11 cellular contexts compared by ENCODE assay signal in the genomic region with DNA sequence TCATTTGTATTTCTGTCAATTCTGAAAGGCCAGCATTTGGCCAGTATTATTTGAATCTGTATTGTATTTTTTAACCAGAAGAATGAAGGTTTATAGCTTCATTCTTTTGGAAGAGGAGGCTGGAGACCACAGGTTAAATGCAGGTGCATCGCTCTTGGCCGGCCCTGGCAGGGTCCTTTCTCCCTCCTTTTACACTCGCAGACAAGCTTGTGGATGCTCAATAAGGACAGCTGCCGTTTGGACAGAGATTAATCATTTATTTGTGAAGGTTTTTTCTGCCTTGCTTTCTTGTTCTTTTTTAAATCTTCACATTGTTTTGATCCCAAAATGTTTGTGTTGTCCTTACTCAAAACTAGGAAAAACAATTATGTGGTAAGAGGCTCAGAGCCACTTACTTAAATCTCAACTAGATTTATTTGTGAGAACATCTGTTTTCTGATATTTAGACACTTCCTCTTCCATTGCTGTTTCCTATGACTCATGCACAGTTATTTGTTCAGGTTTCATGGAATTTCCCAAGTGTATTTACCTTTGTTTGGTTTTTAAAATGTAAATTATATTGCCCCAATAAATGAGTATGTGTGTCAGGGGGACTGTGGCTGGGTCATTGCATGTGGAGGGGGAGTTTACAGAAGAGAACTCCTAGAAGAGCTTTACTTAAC. TPM values are rescaled to one million over a fixed set of nuclear protein-coding genes. Genes with fewer than 3 reads are reported as not detected.
DNase-seq lines count a peak whose midpoint lies in the region; ATAC-seq, FAIRE-seq and TF ChIP-seq lines count a peak whose summit lies in the region.
"Had no signal": no experiment of that assay in that cellular context is flagged by ENCODE, and none has a peak within 500 bp of the region (broad histone marks: within the 10 kb centered on the region; RNA-seq: fewer than 3 reads in every experiment).

No MANE protein-coding gene starts in this region.

- intact Hi-C loops in left ventricle myocardium inferior (cut with micrococcal nuclease): no loop called here
- intact Hi-C loops in Right ventricle myocardium superior (cut with DNase I): loop anchor here (10.0 kb wide), 1 partner anchor 275 kb away; no protein-coding TSS in a partner anchor
- intact Hi-C loops in body of pancreas (cut with DNase I): no loop called here
- intact Hi-C loops in HepG2 (cut with micrococcal nuclease; ENCODE audit: unreplicated experiment): loop anchor here (5.0 kb wide), 2 partner anchors 117 to 177 kb away; a partner anchor contains a TSS
- intact Hi-C loops in vagina (cut with DNase I): loop anchor here (10.0 kb wide), 1 partner anchor 115 kb away; a partner anchor contains a TSS

- POLR2A ChIA-PET in HepG2 (lab: Yijun Ruan, JAX): interaction anchor here (0.6 to 1.2 kb wide), 4 partner anchors 9 to 631 kb away, joined by 3 to 4 read pairs (median 3); no protein-coding TSS in a partner anchor

- H3K36me3 ChIP-seq in left ventricle myocardium inferior: peaks cover 80% of the 10 kb centered on the region
- peaks cover 0 to 12% of the 10 kb centered on the region in 2 donors for H3K36me3 ChIP-seq in body of pancreas (replicated peaks in 1 of 2; ENCODE audit: insufficient read depth in 1 of 2, low read depth in 2 of 2)
- peaks cover 17 to 54% of the 10 kb centered on the region in 2 experiments for H3K36me3 ChIP-seq in HepG2 (replicated peaks in 1 of 2; ENCODE audit: control insufficient read depth in 1 of 2, insufficient read depth in 2 of 2, low read length in 2 of 2)
- peaks cover 0 to 36% of the 10 kb centered on the region in 2 donors for H3K36me3 ChIP-seq in vagina

- TF ChIP-seq EP300 in HepG2 (IDR thresholded peaks at IDR 0.05; ENCODE audit: low read depth in 2 of 2, low read length in 2 of 2): peak in 1 of 2 experiments; percentile 67; a peak in 2 of 4 replicates
- TF ChIP-seq EP300 in HepG2 (CRISPR knock-in tag; IDR thresholded peaks at IDR 0.05; ENCODE audit: borderline replicate concordance): no peak

- WGBS in body of pancreas, 2 donors: 64 to 71% methylated on average over 4 of the region's 4 CpGs
- 62% methylated on average over 4 of the region's 4 CpGs for WGBS in HepG2 (ENCODE audit: low lambda C conversion rate)

- H3K79me2 ChIP-seq in HepG2 (ENCODE audit: insufficient read depth, low read length): no peaks in the 10 kb centered on the region

- TSS peak; percentile 6 for BruUV-seq in HepG2 (replicated peaks; lab: Mats Ljungman, UMichigan)

- H3K9me3 ChIP-seq in left ventricle myocardium inferior (replicated peaks): no peaks in the 10 kb centered on the region
- no peaks in the 10 kb centered on the region for H3K9me3 ChIP-seq in body of pancreas
- no peaks in the 10 kb centered on the region for H3K9me3 ChIP-seq in HepG2 (ENCODE audit: low read length)
- no peaks in the 10 kb centered on the region for H3K9me3 ChIP-seq in vagina

- H3K4me3 ChIP-seq in left ventricle myocardium inferior (no peak overlapping the region), body of pancreas (no peak overlapping the region), HepG2 (replicated peaks in 1 of 3; ENCODE audit: insufficient read depth in 1 of 3, low read depth in 2 of 3, low read length in 3 of 3) (no peak overlapping the region), vagina (no peak overlapping the region)

- H3K4me1 ChIP-seq in left ventricle myocardium inferior (peaks cover 49% of the 10 kb centered on the region), body of pancreas (peaks cover 7% of the 10 kb centered on the region), HepG2 (ENCODE audit: insufficient read depth, low read length) (peaks cover 23% of the 10 kb centered on the region), vagina (peaks cover 33% of the 10 kb centered on the region)

- H4K20me1 ChIP-seq in HepG2 (ENCODE audit: insufficient read depth, low read length): no peaks in the 10 kb centered on the region

- no peak for ATAC-seq in Right ventricle myocardium superior (ENCODE audit: poor library complexity)
- ATAC-seq in body of pancreas: peak; percentile 62
- peak; percentile 81 for ATAC-seq in HepG2
- ATAC-seq in HG03378 (IDR thresholded peaks at IDR 0.05; ENCODE audit: unreplicated experiment): no peak
- ATAC-seq: activated T-cell treated with anti-CD3 and anti-CD28 coated beads, Interleukin-2, amount 50 U/mL, for 4 hours had no signal

- H3K27ac ChIP-seq in left ventricle myocardium inferior (replicated peaks): peak overlapping the region; percentile 73
- peak overlapping the region in 1 of 4 donors; percentile 36 for H3K27ac ChIP-seq in body of pancreas
- peak overlapping the region; percentile 35 for H3K27ac ChIP-seq in HepG2 (ENCODE audit: extremely low read length, insufficient read depth, low read length)
- peak overlapping the region; percentile 72 for H3K27ac ChIP-seq in vagina

- TF ChIP-seq CTCF in left ventricle myocardium inferior (IDR thresholded peaks at IDR 0.05; ENCODE audit: borderline replicate concordance) (no peak), body of pancreas (IDR thresholded peaks at IDR 0.05) (no peak), HepG2 (CRISPR knock-in tag; IDR thresholded peaks at IDR 0.05) (no peak), vagina (IDR thresholded peaks at IDR 0.05) (no peak)

- in situ Hi-C loops in HepG2 (cut with HindIII; ENCODE audit: extremely low pct_ligation_motif_present, low pct_unique_long_range_greater_than_20kb): loop anchor here (25.0 kb wide), 1 partner anchor 277 kb away; no protein-coding TSS in a partner anchor

- no peak for TF ChIP-seq POLR2A in body of pancreas (IDR thresholded peaks at IDR 0.05)
- no peak for TF ChIP-seq POLR2A in HepG2 (IDR thresholded peaks at IDR 0.05; ENCODE audit: insufficient read depth in 1 of 2, low read depth in 2 of 2, low read length in 2 of 2)
- TF ChIP-seq POLR2A in vagina (IDR thresholded peaks at IDR 0.05): no peak

- peak overlapping the region; percentile 28 for H3K4me2 ChIP-seq in HepG2 (ENCODE audit: low read depth, low read length)

- no peak for FAIRE-seq in HepG2 (lab: Jason Lieb, UNC)

- H2AFZ ChIP-seq in HepG2 (ENCODE audit: low read length): no peak overlapping the region

- TF ChIP-seq RAD21 in HepG2 (CRISPR knock-in tag; IDR thresholded peaks at IDR 0.05): no peak

- no peak overlapping the region for H3K9ac ChIP-seq in HepG2 (ENCODE audit: insufficient read depth, low read depth, low read length)

- DNase-seq in left ventricle myocardium inferior (no peak), Right ventricle myocardium superior (no peak), body of pancreas (no peak), HepG2 (ENCODE audit: low spot score) (peak; percentile 74), vagina (ENCODE audit: extremely low spot score in 2 of 2) (no peak), medulla oblongata (ENCODE audit: extremely low spot score) (no peak)
- no peak for DNase-seq in effector CD8-positive, alpha-beta T cell (lab: John Stamatoyannopoulos, UW)
- DNase-seq: activated T-cell treated with anti-CD3 and anti-CD28 coated beads, Interleukin-2, amount 50 U/mL, for 4 hours; MM.1S; posterior cingulate gyrus had no signal

- CTCF ChIA-PET in HepG2 (lab: Yijun Ruan, JAX; ENCODE audit: low intra/inter-chr PET ratio, low total read pairs): no interaction called here

- H3K27me3 ChIP-seq in left ventricle myocardium inferior (ENCODE audit: low read depth): no peaks in the 10 kb centered on the region
- H3K27me3 ChIP-seq in body of pancreas: no peaks in the 10 kb centered on the region
- H3K27me3 ChIP-seq in HepG2 (ENCODE audit: control insufficient read depth in 1 of 2, insufficient read depth in 2 of 2, low read length in 2 of 2): no peaks in the 10 kb centered on the region
- no peaks in the 10 kb centered on the region for H3K27me3 ChIP-seq in vagina

TF ChIP-seq in HepG2, 621 proteins besides CTCF, POLR2A, EP300 and RAD21 (continues in another document):
- no peak for TF ChIP-seq ZKSCAN1 (IDR thresholded peaks at IDR 0.05; ENCODE audit: low read length)
- no peak for TF ChIP-seq ZNF33B (CRISPR knock-in tag; IDR thresholded peaks at IDR 0.05)
- no peak for TF ChIP-seq FLYWCH1 (CRISPR knock-in tag; IDR thresholded peaks at IDR 0.05)
- TF ChIP-seq NFYC (CRISPR knock-in tag; IDR thresholded peaks at IDR 0.05): no peak
- no peak for TF ChIP-seq JDP2 (CRISPR knock-in tag; IDR thresholded peaks at IDR 0.05; ENCODE audit: borderline replicate concordance)
- TF ChIP-seq PPARG (CRISPR knock-in tag; conservative IDR thresholded peaks at IDR 0.05): no peak; the same call in 1 of the 2 replicates
- no peak for TF ChIP-seq MED8 (CRISPR knock-in tag; IDR thresholded peaks at IDR 0.05; ENCODE audit: insufficient replicate concordance)
- TF ChIP-seq THYN1 (CRISPR knock-in tag; IDR thresholded peaks at IDR 0.05; ENCODE audit: borderline replicate concordance, low read depth): no peak
- TF ChIP-seq HNRNPH1 (optimal IDR thresholded peaks at IDR 0.05; ENCODE audit: low read depth, low read length): no peak
- TF ChIP-seq ASH2L (IDR thresholded peaks at IDR 0.05; ENCODE audit: insufficient read length, low read depth, low read length): peak; percentile 38

RNA-seq across cellular contexts. Expression of a gene that starts 46.7 kb away (rescaled TPM):
- total RNA-seq in left ventricle myocardium inferior (1.2 TPM), Right ventricle myocardium superior (4.0 TPM), body of pancreas (1 to 10 TPM; 3.6 to 6.7 TPM), HepG2 (2016; rRNA removed; fragmentation: Illumina TruSeq; extraction: Trizol) (not detected in 2 replicates), vagina (13.3 TPM)
- not detected in 2 replicates for total RNA-seq in HepG2 (2016; cell fraction: cytosol; rRNA removed; fragmentation: Illumina TruSeq; extraction: Trizol; ENCODE audit: low read depth)
- not detected in 2 replicates for total RNA-seq in HepG2 (2016; cell fraction: insoluble cytoplasmic fraction; rRNA removed; fragmentation: Illumina TruSeq; extraction: Trizol)
- total RNA-seq in HepG2 (2016; cell fraction: membrane; rRNA removed; fragmentation: Illumina TruSeq; extraction: Trizol): not detected in 2 replicates
- total RNA-seq in HepG2 (2016; cell fraction: nucleus; rRNA removed; fragmentation: Illumina TruSeq; extraction: Trizol): not detected in 2 replicates
- 0.01 and 0.03 TPM in 2 replicates for polyA plus RNA-seq in HepG2 (2011; rRNA removed)
- 0.01 TPM in 1 of 2 replicates, not detected in the other for polyA plus RNA-seq in HepG2 (2011; cell fraction: cytosol; rRNA removed)
- 0.05 TPM in 1 of 2 replicates, not detected in the other for polyA plus RNA-seq in HepG2 (2011; cell fraction: nucleus; rRNA removed)
- not detected in 2 replicates for polyA plus RNA-seq in HepG2 (2012)
- not detected in 2 replicates for polyA plus RNA-seq in HepG2 (2016; cell fraction: cytosol; fragmentation: Illumina TruSeq; extraction: Trizol; ENCODE audit: low read depth)
- polyA plus RNA-seq in HepG2 (2016; cell fraction: insoluble cytoplasmic fraction; fragmentation: Illumina TruSeq; extraction: Trizol; ENCODE audit: low read depth): not detected in 2 replicates
- not detected in 2 replicates for polyA plus RNA-seq in HepG2 (2016; cell fraction: membrane; fragmentation: Illumina TruSeq; extraction: Trizol; ENCODE audit: low read depth)
- not detected in 2 replicates for polyA plus RNA-seq in HepG2 (2016; cell fraction: nucleus; fragmentation: Illumina TruSeq; extraction: Trizol; ENCODE audit: insufficient read depth, low read depth)
- 0.04 and 1.2 TPM in 2 replicates for polyA minus RNA-seq in HepG2 (2011; rRNA and poly(A)+ RNA removed; ENCODE audit: low replicate concordance)
- polyA minus RNA-seq in HepG2 (2011; cell fraction: cytosol; rRNA and poly(A)+ RNA removed): not detected in 2 replicates
- 0.13 TPM in 1 of 2 replicates, not detected in the other for polyA minus RNA-seq in HepG2 (2011; cell fraction: nucleus; rRNA and poly(A)+ RNA removed)

Comparison
In these comparisons a context has a peak if more than half of its experiments do, and no peak if none do; other contexts are left out.
1. intact Hi-C loops: an anchor here in Right ventricle myocardium superior (10.0 kb wide), HepG2 (5.0 kb wide) and vagina (10.0 kb wide); none called in left ventricle myocardium inferior and body of pancreas.
2. ATAC-seq: peak in body of pancreas (single experiment) and HepG2 (single experiment); none in Right ventricle myocardium superior (single experiment) and HG03378 (single experiment).